Comparison of ENCODE assay signal across 30 cellular contexts in the genomic region with DNA sequence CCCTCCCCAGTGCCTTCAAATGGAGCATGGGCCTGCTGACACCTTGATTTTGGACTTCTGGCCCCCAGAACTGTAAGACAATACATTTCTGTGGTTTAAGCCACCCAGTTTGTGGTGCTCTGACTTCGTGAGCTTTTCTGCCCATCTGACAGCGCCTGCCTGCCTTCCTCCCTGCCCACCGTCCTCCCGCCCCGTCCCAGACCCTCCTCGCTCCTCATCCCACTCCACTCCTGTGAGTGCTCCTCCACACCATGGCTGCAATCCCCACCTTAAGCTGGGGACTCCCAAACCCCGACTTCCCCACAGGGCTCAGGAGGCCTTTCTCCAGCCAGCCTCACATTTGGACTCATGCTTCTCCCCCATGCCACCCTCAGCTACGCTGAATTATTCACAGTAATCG.
"Had no signal": no experiment of that assay in that cellular context is flagged by ENCODE, and none has a peak within 500 bp of the region (broad histone marks: within the 10 kb centered on the region; RNA-seq: fewer than 3 reads in every experiment).

No MANE protein-coding gene starts in this region.

- H3K4me1 Mint-ChIP-seq: nephron; stimulated activated memory B cell treated with anti-CD40 and anti-IgM and Interleukin-4, amounts not matched to agents 10 μg/mL and 1 μg/mL and 100 μg/mL, for 72 hours had no signal

- FAIRE-seq: endothelial cell of umbilical vein, keratinocyte had no signal

- H3K27me3 ChIP-seq: adrenal gland, ascending aorta, cardiac muscle cell, gastroesophageal sphincter, hepatocyte, neutrophil, vagina had no signal

- H3K4me3 ChIP-seq: adrenal gland, ascending aorta, cardiac muscle cell, gastroesophageal sphincter, hepatocyte, skin epidermis, thoracic aorta, vagina had no signal

- H3K9me3 ChIP-seq: adrenal gland, ascending aorta, neutrophil, thoracic aorta, vagina had no signal

- ATAC-seq: activated naive CD4-positive, alpha-beta T cell treated with anti-CD3 and anti-CD28 coated beads, Interleukin-2, amount 50 U/mL, for 72 hours; gastroesophageal sphincter; left cardiac atrium; left ventricle myocardium superior; sciatic nerve; stimulated activated memory B cell treated with anti-CD40 and anti-IgM and Interleukin-4, amounts not matched to agents 10 μg/mL and 1 μg/mL and 100 μg/mL, for 72 hours had no signal

- H2AFZ ChIP-seq: hepatocyte had no signal

- DNase-seq: activated CD4-positive, alpha-beta memory T cell treated with anti-CD3 and anti-CD28 coated beads, Interleukin-2, amount 10 ng/mL, durations not matched to agents 7 days and 5 days; activated CD4-positive, alpha-beta T cell treated with anti-CD3 and anti-CD28 coated beads for 4 hours; activated CD4-positive, CD25-positive, alpha-beta regulatory T cell; activated CD8-positive, alpha-beta memory T cell treated with anti-CD3 and anti-CD28 coated beads, Interleukin-2, amount 50 U/mL, for 48 hours; activated gamma-delta T cell treated with Interleukin-2 at 50 U/mL for 16 hours; activated T-cell treated with anti-CD3 and anti-CD28 coated beads, Interleukin-2, amount 50 U/mL, for 24 hours; adrenal gland; cortex of kidney; left cardiac atrium; left ventricle myocardium superior; stimulated activated CD4-positive, alpha-beta T cell treated with anti-CD3 and anti-CD28 coated beads, Interleukin-12 subunit alpha, Interleukin-12 subunit beta, amount 100 ng/mL, for 4 hours; stimulated activated CD4-positive, alpha-beta T cell treated with anti-CD3 and anti-CD28 coated beads, Interleukin-4, amount 100 ng/mL, for 24 hours; T-helper 1 cell had no signal

- H3K4me3 Mint-ChIP-seq: activated CD4-positive, alpha-beta memory T cell treated with anti-CD3 and anti-CD28 coated beads, Interleukin-2, amount 10 ng/mL, durations not matched to agents 7 days and 5 days; activated T-cell treated with anti-CD3 and anti-CD28 coated beads, Interleukin-2, amount 50 U/mL, for 24 hours; brain; nephron; stimulated activated memory B cell treated with anti-CD40 and anti-IgM and Interleukin-4, amounts not matched to agents 10 μg/mL and 1 μg/mL and 100 μg/mL, for 72 hours; T-helper 2 cell treated with Interferon-gamma antibody and Interleukin-4, amounts not matched to agents 5 μg/mL and 100 μg/mL, for 36 hours had no signal

- H3K79me2 ChIP-seq: hepatocyte had no signal

- H3K4me1 ChIP-seq: adrenal gland, gastroesophageal sphincter, vagina had no signal

- H3K36me3 ChIP-seq: adrenal gland, ascending aorta, cardiac muscle cell, neutrophil, thoracic aorta, vagina had no signal

- H3K27ac ChIP-seq: adrenal gland, ascending aorta, cardiac muscle cell, gastroesophageal sphincter, hepatocyte, neutrophil, skin epidermis, thoracic aorta, vagina had no signal

- H3K27ac Mint-ChIP-seq: activated CD4-positive, alpha-beta memory T cell treated with anti-CD3 and anti-CD28 coated beads, Interleukin-2, amount 10 ng/mL, durations not matched to agents 7 days and 5 days; activated T-cell treated with anti-CD3 and anti-CD28 coated beads, Interleukin-2, amount 50 U/mL, for 24 hours; brain; nephron; progenitor cell of endocrine pancreas; stimulated activated memory B cell treated with anti-CD40 and anti-IgM and Interleukin-4, amounts not matched to agents 10 μg/mL and 1 μg/mL and 100 μg/mL, for 72 hours; T-helper 2 cell treated with Interferon-gamma antibody and Interleukin-4, amounts not matched to agents 5 μg/mL and 100 μg/mL, for 36 hours had no signal

- H3K4me2 ChIP-seq: hepatocyte had no signal
